Comparison of ENCODE assay signal across 19 cellular contexts in genomic region chr3:2839886-2840285, GRCh38.
"Had no signal": no experiment of that assay in that cellular context is flagged by ENCODE, and none has a peak within 500 bp of the region (broad histone marks: within the 10 kb centered on the region; RNA-seq: fewer than 3 reads in every experiment).

No MANE protein-coding gene starts in this region.

- H3K4me1 ChIP-seq: adrenal gland, colonic mucosa, prostate gland, right lobe of liver, transverse colon had no signal

- ATAC-seq: activated T-cell treated with anti-CD3 and anti-CD28 coated beads, Interleukin-2, amount 50 U/mL, for 4 hours; right lobe of liver; stimulated activated naive CD8-positive, alpha-beta T cell treated with anti-CD3 and anti-CD28 coated beads, Interleukin-15, Interleukin-2, amounts not matched to agents 100 U/mL and 50 U/mL, for 24 hours; T-cell had no signal

- H3K27me3 ChIP-seq: adrenal gland, colonic mucosa, right lobe of liver, transverse colon had no signal

- H3K36me3 Mint-ChIP-seq: activated CD4-positive, alpha-beta memory T cell treated with anti-CD3 and anti-CD28 coated beads for 36 hours; T-cell had no signal

- H3K4me3 Mint-ChIP-seq: activated CD4-positive, alpha-beta memory T cell treated with anti-CD3 and anti-CD28 coated beads for 36 hours; activated T-cell treated with anti-CD3 and anti-CD28 coated beads, Interleukin-2, amount 50 U/mL, for 4 hours; nephron; T-cell had no signal

- H3K27ac Mint-ChIP-seq: activated CD4-positive, alpha-beta memory T cell treated with anti-CD3 and anti-CD28 coated beads for 36 hours; T-cell had no signal

- H3K27ac ChIP-seq: adrenal gland, colonic mucosa, prostate gland, right lobe of liver, transverse colon, VCaP had no signal

- H3K36me3 ChIP-seq: adrenal gland, colonic mucosa, prostate gland, right lobe of liver, transverse colon had no signal

- DNase-seq: activated CD4-positive, alpha-beta memory T cell treated with anti-CD3 and anti-CD28 coated beads for 36 hours; activated effector memory CD4-positive, alpha-beta T cell treated with Interleukin-2 at 50 U/mL for 16 hours; activated naive CD4-positive, alpha-beta T cell treated with anti-CD3 and anti-CD28 coated beads, Interleukin-2, amount 50 U/mL, for 16 hours; activated T-cell treated with anti-CD3 and anti-CD28 coated beads, Interleukin-2, amount 50 U/mL, for 4 hours; adrenal gland; central memory CD4-positive, alpha-beta T cell; colonic mucosa; effector CD8-positive, alpha-beta T cell; hypothalamus; right lobe of liver; stimulated activated CD4-positive, alpha-beta T cell treated with anti-CD3 and anti-CD28 coated beads, Interleukin-4, amount 100 ng/mL, for 4 hours; stimulated activated CD8-positive, alpha-beta memory T cell treated with anti-CD3 and anti-CD28 coated beads, Interleukin-4, amount 100 ng/mL, for 48 hours; stimulated activated naive CD8-positive, alpha-beta T cell treated with anti-CD3 and anti-CD28 coated beads, Interleukin-15, Interleukin-2, amounts not matched to agents 100 U/mL and 50 U/mL, for 24 hours; T-cell; transverse colon had no signal

- H3K9me3 ChIP-seq: adrenal gland, colonic mucosa, prostate gland, right lobe of liver, transverse colon had no signal

- H3K4me3 ChIP-seq: adrenal gland, colonic mucosa, prostate gland, right lobe of liver, smooth muscle cell, transverse colon had no signal

- H3K9me3 Mint-ChIP-seq: activated CD4-positive, alpha-beta memory T cell treated with anti-CD3 and anti-CD28 coated beads for 36 hours; activated T-cell treated with anti-CD3 and anti-CD28 coated beads, Interleukin-2, amount 50 U/mL, for 4 hours; nephron; T-cell had no signal

- H3K4me1 Mint-ChIP-seq: T-cell had no signal
